ENCODE assay signal across 9 cellular contexts in the genomic region with DNA sequence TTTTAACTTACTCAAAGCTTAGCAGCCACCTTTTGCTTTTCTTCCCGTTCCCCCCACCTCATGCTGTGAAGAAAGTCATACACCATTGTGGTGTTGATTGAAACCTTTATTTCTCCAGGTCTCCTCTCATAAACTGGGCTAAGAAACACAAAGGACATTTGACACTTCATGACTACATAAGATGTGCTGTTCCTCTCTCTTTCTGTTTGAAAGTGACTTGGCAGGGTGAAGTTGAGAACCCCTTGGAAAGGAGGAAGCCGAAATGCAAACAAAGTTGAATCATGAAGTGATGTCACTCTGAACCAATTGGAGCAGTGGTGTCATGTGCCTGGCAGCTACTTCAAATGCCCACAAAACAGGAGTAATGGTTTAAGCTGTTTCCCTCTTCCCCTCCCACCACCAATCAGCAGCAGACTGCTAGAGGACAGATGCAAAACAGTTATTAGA.
DNase-seq lines count a peak whose midpoint lies in the region; ATAC-seq and TF ChIP-seq lines count a peak whose summit lies in the region.
"Had no signal": no experiment of that assay in that cellular context is flagged by ENCODE, and none has a peak within 500 bp of the region (broad histone marks: within the 10 kb centered on the region; RNA-seq: fewer than 3 reads in every experiment).

No MANE protein-coding gene starts in this region.

- no peaks in the 10 kb centered on the region for H4K20me1 ChIP-seq in Karpas-422 (ENCODE audit: insufficient read depth, low read depth, low read length)

- H3K18ac ChIP-seq in mesendoderm (ENCODE audit: low read length), result no peak overlapping the region

- H2AFZ ChIP-seq in Karpas-422 (ENCODE audit: low read length), result no peak overlapping the region

- TF ChIP-seq CTCF in C4-2B (conservative IDR thresholded peaks at IDR 0.05), result no peak
- TF ChIP-seq CTCF in astrocyte of the cerebellum (IDR thresholded peaks at IDR 0.05; ENCODE audit: low read depth, low read length, missing control alignments), result no peak

- no CpG with 5 or more reads among the region's 2 CpGs for WGBS in mesendoderm (ENCODE audit: extremely low coverage, insufficient coverage, low lambda C conversion rate)

- H3K4me2 ChIP-seq in mesendoderm (ENCODE audit: low read length) (no peak overlapping the region), Karpas-422 (ENCODE audit: low read depth, low read length, poor library complexity, severe bottlenecking) (no peak overlapping the region)

- no peak overlapping the region for H2BK120ac ChIP-seq in mesendoderm (ENCODE audit: low read depth, low read length)

- in situ Hi-C loops in KBM-7 (cut with MboI; ENCODE audit: low pct_unique_long_range_greater_than_20kb, low sequenced_read_pairs) (no loop called here), astrocyte of the cerebellum (cut with HindIII; ENCODE audit: low sequenced_read_pairs) (no loop called here)

- no peak overlapping the region for H4K5ac ChIP-seq in mesendoderm (ENCODE audit: low read length)

- DNase-seq in KBM-7 (peak; percentile 81), astrocyte of the cerebellum (ENCODE audit: low read depth) (peak; percentile 62), mesendoderm (peak; percentile 95), Karpas-422 (no peak), caudate nucleus (lab: John Stamatoyannopoulos, UW) (no peak)
- DNase-seq: left cardiac atrium had no signal

- H3K4ac ChIP-seq in mesendoderm (ENCODE audit: low read depth, low read length), result no peak overlapping the region

- H3K23ac ChIP-seq in mesendoderm (ENCODE audit: low read length), result no peak overlapping the region

- H3K79me1 ChIP-seq in mesendoderm (ENCODE audit: low read length), result peaks cover 18% of the 10 kb centered on the region

- ATAC-seq in HG03159 (IDR thresholded peaks at IDR 0.05; ENCODE audit: unreplicated experiment) (no peak), HG03342 (IDR thresholded peaks at IDR 0.05; ENCODE audit: unreplicated experiment) (no peak)

- H3K36me3 ChIP-seq in mesendoderm (ENCODE audit: control insufficient read depth, insufficient read depth, low read length) (no peaks in the 10 kb centered on the region), Karpas-422 (ENCODE audit: insufficient read depth, low read length) (no peaks in the 10 kb centered on the region)

- no peak overlapping the region for H4K8ac ChIP-seq in mesendoderm (ENCODE audit: low read depth, low read length)

- no peak overlapping the region for H3K56ac ChIP-seq in mesendoderm (ENCODE audit: low read length)

- H3K79me2 ChIP-seq in mesendoderm (ENCODE audit: control insufficient read depth, insufficient read depth, low read length) (peaks cover 49% of the 10 kb centered on the region), Karpas-422 (ENCODE audit: low read length) (no peaks in the 10 kb centered on the region)

- H3K9me3 ChIP-seq in Karpas-422 (ENCODE audit: low read length), result no peaks in the 10 kb centered on the region

- H3K27ac ChIP-seq in C4-2B (peak overlapping the region; percentile 30; the same call in 1 of the 2 replicates), mesendoderm (ENCODE audit: low read depth, low read length) (peak overlapping the region; percentile 26), Karpas-422 (ENCODE audit: low read length) (no peak overlapping the region), caudate nucleus (ENCODE audit: low read depth, low read length) (no peak overlapping the region)

- no peak overlapping the region for H3K4me3 ChIP-seq in astrocyte of the cerebellum (ENCODE audit: low read depth, low read length)
- no peak overlapping the region for H3K4me3 ChIP-seq in mesendoderm (ENCODE audit: low read length)
- no peak overlapping the region for H3K4me3 ChIP-seq in Karpas-422 (ENCODE audit: low read length)

- H2BK5ac ChIP-seq in mesendoderm (ENCODE audit: low read length), result no peak overlapping the region

- no peak overlapping the region for H2BK15ac ChIP-seq in mesendoderm (replicated peaks; ENCODE audit: low read depth)

- H3K9ac ChIP-seq in mesendoderm (ENCODE audit: low read length), result no peak overlapping the region
- no peak overlapping the region for H3K9ac ChIP-seq in Karpas-422 (ENCODE audit: low read length)

- H3K9me2 ChIP-seq in Karpas-422 (replicated peaks; ENCODE audit: insufficient read depth, low read length), result no peaks in the 10 kb centered on the region

- H3K4me1 ChIP-seq in mesendoderm (ENCODE audit: control insufficient read depth, low read depth, low read length) (peaks cover 11% of the 10 kb centered on the region), Karpas-422 (ENCODE audit: low read length) (no peaks in the 10 kb centered on the region)

- H3K27me3 ChIP-seq in mesendoderm (ENCODE audit: insufficient read depth, low read length, poor library complexity) (no peaks in the 10 kb centered on the region), Karpas-422 (ENCODE audit: low read length) (no peaks in the 10 kb centered on the region)

- H2AK5ac ChIP-seq in mesendoderm (ENCODE audit: low read length), result no peak overlapping the region

Comparison
In these comparisons a context has a peak if more than half of its experiments do, and no peak if none do; other contexts are left out.
1. H3K27ac ChIP-seq: peak in C4-2B (single experiment) and mesendoderm (single experiment); none in Karpas-422 (single experiment) and caudate nucleus (single experiment).
2. DNase-seq: peak in KBM-7 (single experiment), astrocyte of the cerebellum (single experiment) and mesendoderm (single experiment); none in Karpas-422 (single experiment) and caudate nucleus (0 of 61).